In genomic region chr15:92714457-92715401, GRCh38 we compare ENCODE assay signal across 8 cellular contexts. TPM values are rescaled to one million over a fixed set of nuclear protein-coding genes. Genes with fewer than 3 reads are reported as not detected.
A peak's percentile ranks its signal among the peaks of the same experiment; 100 is the strongest.
DNase-seq lines count a peak whose midpoint lies in the region; ATAC-seq and TF ChIP-seq lines count a peak whose summit lies in the region.

No MANE protein-coding gene starts in this region.

- no peak overlapping the region for H3K27ac Mint-ChIP-seq in activated CD4-positive, alpha-beta memory T cell treated with anti-CD3 and anti-CD28 coated beads, Interleukin-2, amount 10 ng/mL, durations not matched to agents 7 days and 5 days

- ATAC-seq in GM18870 (IDR thresholded peaks at IDR 0.05; ENCODE audit: unreplicated experiment): peak; percentile 69
- ATAC-seq in HG03378 (IDR thresholded peaks at IDR 0.05; ENCODE audit: unreplicated experiment): peak; percentile 77
- peak; percentile 98 for ATAC-seq in lung (ENCODE audit: insufficient read depth, low FRiP score)

- TF ChIP-seq CTCF in lung (IDR thresholded peaks at IDR 0.05; ENCODE audit: control extremely low read depth, extremely low read depth): peak; percentile 75

- no peaks in the 10 kb centered on the region for H3K27me3 ChIP-seq in lung (ENCODE audit: control insufficient read depth, insufficient read depth)

- DNase-seq in AG08395 (ENCODE audit: low spot score) (peak; percentile 76), NCI-H748 treated with DMSO at 0.1 percent for 48 hours (lab: John Stamatoyannopoulos, UW) (peak; percentile 60), lung (ENCODE audit: low spot score) (peak; percentile 81)
- DNase-seq in activated CD4-positive, alpha-beta memory T cell treated with anti-CD3 and anti-CD28 coated beads, Interleukin-2, amount 10 ng/mL, durations not matched to agents 7 days and 5 days: peak; percentile 72
- peak; percentile 61 for DNase-seq in effector CD4-positive, alpha-beta T cell
- peak; percentile 60 to 68 (median 61) for DNase-seq in stimulated activated CD4-positive, alpha-beta T cell treated with anti-CD3 and anti-CD28 coated beads, TNF-alpha, amount 100 ng/mL, for 24 hours (ENCODE audit: low read depth in 3 of 3)

- POLR2A ChIA-PET in activated CD4-positive, alpha-beta memory T cell treated with anti-CD3 and anti-CD28 coated beads, Interleukin-2, amount 10 ng/mL, durations not matched to agents 7 days and 5 days (lab: Charles Lee): interaction anchor here (1.1 kb wide), 1 partner anchor 193 kb away, joined by 3 read pairs; no protein-coding TSS in a partner anchor

- H3K36me3 Mint-ChIP-seq in activated CD4-positive, alpha-beta memory T cell treated with anti-CD3 and anti-CD28 coated beads, Interleukin-2, amount 10 ng/mL, durations not matched to agents 7 days and 5 days (ENCODE audit: low read depth): no peaks in the 10 kb centered on the region

- H3K4me1 ChIP-seq in lung (ENCODE audit: control insufficient read depth in 2 of 2, insufficient read depth in 2 of 2, low read length in 2 of 2): no peaks in the 10 kb centered on the region

- peaks cover 26% of the 10 kb centered on the region for H3K27me3 Mint-ChIP-seq in activated CD4-positive, alpha-beta memory T cell treated with anti-CD3 and anti-CD28 coated beads, Interleukin-2, amount 10 ng/mL, durations not matched to agents 7 days and 5 days

- H3K4me3 Mint-ChIP-seq in activated CD4-positive, alpha-beta memory T cell treated with anti-CD3 and anti-CD28 coated beads, Interleukin-2, amount 10 ng/mL, durations not matched to agents 7 days and 5 days: peak overlapping the region; percentile 30

- WGBS in lung, 2 donors: 2 to 3% methylated on average over 62 of the region's 62 CpGs

- H3K4me3 ChIP-seq in lung: peak overlapping the region; percentile 39

- H3K27ac ChIP-seq in lung (ENCODE audit: low read depth in 1 of 2, low read length in 1 of 2): peak overlapping the region; percentile 55 to 59

- no peaks in the 10 kb centered on the region for H3K36me3 ChIP-seq in lung (ENCODE audit: control insufficient read depth in 2 of 2, insufficient read depth in 2 of 2, low read length in 2 of 2)

- H3K9me3 Mint-ChIP-seq in activated CD4-positive, alpha-beta memory T cell treated with anti-CD3 and anti-CD28 coated beads, Interleukin-2, amount 10 ng/mL, durations not matched to agents 7 days and 5 days: no peaks in the 10 kb centered on the region

- peaks cover 0 to 8% of the 10 kb centered on the region in 2 donors for H3K9me3 ChIP-seq in lung (ENCODE audit: control insufficient read depth in 2 of 2, insufficient read depth in 1 of 2, low read length in 1 of 2)

- peaks cover 8% of the 10 kb centered on the region for H3K4me1 Mint-ChIP-seq in activated CD4-positive, alpha-beta memory T cell treated with anti-CD3 and anti-CD28 coated beads, Interleukin-2, amount 10 ng/mL, durations not matched to agents 7 days and 5 days

- CTCF ChIA-PET in activated CD4-positive, alpha-beta memory T cell treated with anti-CD3 and anti-CD28 coated beads, Interleukin-2, amount 10 ng/mL, durations not matched to agents 7 days and 5 days (lab: Charles Lee): interaction anchor here (0.6 to 3.9 kb wide), 20 partner anchors 9 to 1581 kb away, joined by 3 to 45 read pairs (median 3); no protein-coding TSS in a partner anchor

RNA-seq across cellular contexts. Expression of gene FAM174B, which starts 59.2 kb away (rescaled TPM):
- 1 to 10 TPM; 2.8 to 3.0 TPM for total RNA-seq in activated CD4-positive, alpha-beta memory T cell treated with anti-CD3 and anti-CD28 coated beads, Interleukin-2, amount 10 ng/mL, durations not matched to agents 7 days and 5 days
- 10 to 100 TPM; 45.0 to 59.6 TPM for total RNA-seq in lung
- polyA plus RNA-seq in lung: 10 to 100 TPM; 19.0 to 39.6 TPM

Comparison
In these comparisons a context has a peak if more than half of its experiments do, and no peak if none do; other contexts are left out.
1. Peak in every context shown above with its lines: DNase-seq, ATAC-seq, H3K4me3 ChIP-seq and H3K27ac ChIP-seq.
2. RNA of gene FAM174B, which starts 59.2 kb away (total RNA-seq): 45.0 to 59.6 TPM in lung; 2.8 to 3.0 TPM in activated CD4-positive, alpha-beta memory T cell treated with anti-CD3 and anti-CD28 coated beads, Interleukin-2, amount 10 ng/mL, durations not matched to agents 7 days and 5 days; every median in the first group is over 10 times any median in the second.